ENCODE assay signal across 31 cellular contexts in the genomic region with DNA sequence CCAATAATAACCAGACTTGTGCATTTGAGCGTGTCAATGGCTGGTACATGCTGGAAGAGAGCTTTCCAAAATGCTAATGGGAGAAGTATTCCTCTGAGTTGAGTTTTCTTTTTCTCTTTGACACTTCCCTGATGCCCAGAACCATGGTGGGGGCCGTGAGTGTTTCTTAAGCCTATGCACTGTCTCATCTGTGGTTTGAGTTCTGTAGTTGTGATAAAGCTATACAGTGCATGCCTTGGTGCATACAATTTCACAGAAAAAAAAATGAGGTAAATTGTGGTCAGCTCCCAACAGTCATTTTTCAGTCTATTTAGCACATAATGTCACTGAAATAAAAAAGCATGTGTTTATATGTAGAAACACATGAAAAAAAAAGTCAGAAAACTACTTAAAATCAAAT.
"Had no signal": no experiment of that assay in that cellular context is flagged by ENCODE, and none has a peak within 500 bp of the region (broad histone marks: within the 10 kb centered on the region; RNA-seq: fewer than 3 reads in every experiment).

No MANE protein-coding gene starts in this region.

- DNase-seq: activated B cell treated with CpG ODN at 0.5 μM for 24 hours; activated CD4-positive, alpha-beta T cell treated with anti-CD3 and anti-CD28 coated beads for 48 hours; activated CD4-positive, alpha-beta T cell treated with anti-CD3 and anti-CD28 coated beads, Interleukin-2, amount 50 U/mL, for 1 hour; activated CD4-positive, alpha-beta T cell treated with anti-CD3 and anti-CD28 coated beads, Interleukin-2, amount 50 U/mL, for 48 hours; activated CD8-positive, alpha-beta memory T cell treated with anti-CD3 and anti-CD28 coated beads for 24 hours; activated CD8-positive, alpha-beta T cell treated with anti-CD3 and anti-CD28 coated beads for 36 hours; activated effector memory CD4-positive, alpha-beta T cell treated with Interleukin-2 at 50 U/mL for 16 hours; activated gamma-delta T cell treated with Interleukin-2 at 50 U/mL for 16 hours; activated naive CD4-positive, alpha-beta T cell treated with anti-CD3 and anti-CD28 coated beads, Interleukin-2, amount 50 U/mL, for 16 hours; activated naive CD4-positive, alpha-beta T cell treated with Interleukin-2 at 50 U/mL for 16 hours; activated T-cell treated with anti-CD3 and anti-CD28 coated beads, Interleukin-2, amount 50 U/mL, for 4 hours; amygdala; aorta; central memory CD4-positive, alpha-beta T cell; cerebellar nuclear complex; dorsolateral prefrontal cortex; effector memory CD4-positive, alpha-beta T cell; endodermal cell; foreskin fibroblast; glutamatergic neuron; heart left ventricle; T-helper 2 cell; WERI-Rb-1 had no signal

- H3K4me1 ChIP-seq: breast epithelium, heart left ventricle had no signal

- H3K27me3 Mint-ChIP-seq: activated B cell treated with CpG ODN at 0.5 μM for 24 hours; activated CD8-positive, alpha-beta T cell treated with anti-CD3 and anti-CD28 coated beads for 36 hours; activated naive CD8-positive, alpha-beta T cell; activated T-helper 17 cell treated with anti-CD3 and anti-CD28 coated beads, Interleukin-2, amount 50 U/mL, for 72 hours; brain; dendritic cell treated with granulocyte-macrophage colony-stimulating factor and Interleukin-4, amounts not matched to agents 40 ng/mL and 50 ng/mL, for 4 days had no signal

- H3K36me3 ChIP-seq: breast epithelium, cardiac muscle cell, heart left ventricle, WERI-Rb-1 had no signal

- H3K27me3 ChIP-seq: breast epithelium, cardiac muscle cell, dorsolateral prefrontal cortex, heart left ventricle had no signal

- H3K4me3 ChIP-seq: breast epithelium, cardiac muscle cell, coronary artery, dorsolateral prefrontal cortex, heart left ventricle had no signal

- H3K4me3 Mint-ChIP-seq: activated B cell treated with CpG ODN at 0.5 μM for 24 hours; activated CD8-positive, alpha-beta T cell treated with anti-CD3 and anti-CD28 coated beads for 36 hours; activated naive CD8-positive, alpha-beta T cell; activated T-cell treated with anti-CD3 and anti-CD28 coated beads, Interleukin-2, amount 50 U/mL, for 4 hours; activated T-helper 17 cell treated with anti-CD3 and anti-CD28 coated beads, Interleukin-2, amount 50 U/mL, for 72 hours; brain; dendritic cell treated with granulocyte-macrophage colony-stimulating factor and Interleukin-4, amounts not matched to agents 40 ng/mL and 50 ng/mL, for 4 days; endodermal cell had no signal

- H3K27ac Mint-ChIP-seq: activated B cell treated with CpG ODN at 0.5 μM for 24 hours; activated CD8-positive, alpha-beta T cell treated with anti-CD3 and anti-CD28 coated beads for 36 hours; activated naive CD8-positive, alpha-beta T cell; activated T-helper 17 cell treated with anti-CD3 and anti-CD28 coated beads, Interleukin-2, amount 50 U/mL, for 72 hours; brain; dendritic cell treated with granulocyte-macrophage colony-stimulating factor and Interleukin-4, amounts not matched to agents 40 ng/mL and 50 ng/mL, for 4 days; endodermal cell had no signal

- H3K4me1 Mint-ChIP-seq: activated B cell treated with CpG ODN at 0.5 μM for 24 hours; activated T-helper 17 cell treated with anti-CD3 and anti-CD28 coated beads, Interleukin-2, amount 50 U/mL, for 72 hours; endodermal cell had no signal

- FAIRE-seq: frontal cortex had no signal

- H3K27ac ChIP-seq: breast epithelium, cardiac muscle cell, coronary artery, dorsolateral prefrontal cortex, heart left ventricle, WERI-Rb-1 had no signal
